Comparison of ENCODE assay signal across 10 cellular contexts in the genomic region with DNA sequence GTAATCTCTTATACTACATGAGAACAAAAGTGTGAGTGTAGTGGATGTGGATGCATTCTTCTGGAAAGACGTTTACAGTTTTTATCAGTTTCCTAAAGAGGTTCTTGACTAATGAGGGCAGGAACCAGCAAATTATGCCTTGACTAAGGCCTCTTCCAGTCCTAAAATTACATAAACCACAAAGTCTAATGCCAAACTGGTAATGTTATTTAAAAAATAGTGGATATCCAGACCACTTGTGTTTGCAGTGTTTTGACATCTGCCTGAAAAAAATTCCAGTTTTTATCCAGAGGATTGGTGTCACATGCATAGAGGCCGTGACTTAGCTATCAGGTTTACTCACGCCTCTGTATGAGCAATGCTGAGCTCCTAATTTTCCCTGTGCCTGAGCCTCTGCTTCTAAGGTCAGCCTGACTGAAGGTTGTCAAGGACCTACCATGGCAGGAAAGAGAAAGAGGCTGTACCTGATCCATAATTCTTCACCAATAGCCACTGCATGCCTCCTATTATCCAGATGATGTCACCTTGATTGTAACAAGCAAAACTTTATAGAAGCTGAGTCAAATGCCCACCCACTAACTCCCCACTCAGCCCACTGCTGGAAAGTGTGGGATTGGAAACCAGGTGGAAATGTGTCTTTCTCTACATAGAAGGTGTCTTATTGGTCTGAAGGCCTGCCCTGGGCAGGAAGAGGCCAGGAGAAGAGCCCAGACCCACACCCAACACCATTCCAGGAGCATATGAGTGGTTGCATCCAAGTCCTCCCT.
"Had no signal": no experiment of that assay in that cellular context is flagged by ENCODE, and none has a peak within 500 bp of the region (broad histone marks: within the 10 kb centered on the region; RNA-seq: fewer than 3 reads in every experiment).

No MANE protein-coding gene starts in this region.

- H3K9me3 Mint-ChIP-seq: activated naive CD4-positive, alpha-beta T cell treated with anti-CD3 and anti-CD28 coated beads for 36 hours; mesothelial cell of epicardium; neural crest cell had no signal

- H3K27ac ChIP-seq: cardiac muscle cell, parathyroid adenoma, skin epidermis had no signal

- H3K27ac Mint-ChIP-seq: activated naive CD4-positive, alpha-beta T cell treated with anti-CD3 and anti-CD28 coated beads for 36 hours had no signal

- H3K27me3 ChIP-seq: cardiac muscle cell, esophagus squamous epithelium, stomach had no signal

- H3K79me2 ChIP-seq: parathyroid adenoma had no signal

- H3K9me3 ChIP-seq: esophagus squamous epithelium, stomach had no signal

- H3K36me3 Mint-ChIP-seq: mesothelial cell of epicardium had no signal

- H2AFZ ChIP-seq: parathyroid adenoma had no signal

- H3K4me3 Mint-ChIP-seq: activated naive CD4-positive, alpha-beta T cell treated with anti-CD3 and anti-CD28 coated beads for 36 hours; mesothelial cell of epicardium; neural crest cell had no signal

- H3K4me3 ChIP-seq: cardiac muscle cell, esophagus squamous epithelium, skin epidermis, stomach had no signal

- H3K36me3 ChIP-seq: cardiac muscle cell, esophagus squamous epithelium, stomach had no signal

- DNase-seq: activated CD8-positive, alpha-beta memory T cell treated with anti-CD3 and anti-CD28 coated beads for 24 hours; activated naive CD4-positive, alpha-beta T cell treated with anti-CD3 and anti-CD28 coated beads for 36 hours; esophagus squamous epithelium; retina; stomach had no signal
